8 cellular contexts compared by ENCODE assay signal in the genomic region with DNA sequence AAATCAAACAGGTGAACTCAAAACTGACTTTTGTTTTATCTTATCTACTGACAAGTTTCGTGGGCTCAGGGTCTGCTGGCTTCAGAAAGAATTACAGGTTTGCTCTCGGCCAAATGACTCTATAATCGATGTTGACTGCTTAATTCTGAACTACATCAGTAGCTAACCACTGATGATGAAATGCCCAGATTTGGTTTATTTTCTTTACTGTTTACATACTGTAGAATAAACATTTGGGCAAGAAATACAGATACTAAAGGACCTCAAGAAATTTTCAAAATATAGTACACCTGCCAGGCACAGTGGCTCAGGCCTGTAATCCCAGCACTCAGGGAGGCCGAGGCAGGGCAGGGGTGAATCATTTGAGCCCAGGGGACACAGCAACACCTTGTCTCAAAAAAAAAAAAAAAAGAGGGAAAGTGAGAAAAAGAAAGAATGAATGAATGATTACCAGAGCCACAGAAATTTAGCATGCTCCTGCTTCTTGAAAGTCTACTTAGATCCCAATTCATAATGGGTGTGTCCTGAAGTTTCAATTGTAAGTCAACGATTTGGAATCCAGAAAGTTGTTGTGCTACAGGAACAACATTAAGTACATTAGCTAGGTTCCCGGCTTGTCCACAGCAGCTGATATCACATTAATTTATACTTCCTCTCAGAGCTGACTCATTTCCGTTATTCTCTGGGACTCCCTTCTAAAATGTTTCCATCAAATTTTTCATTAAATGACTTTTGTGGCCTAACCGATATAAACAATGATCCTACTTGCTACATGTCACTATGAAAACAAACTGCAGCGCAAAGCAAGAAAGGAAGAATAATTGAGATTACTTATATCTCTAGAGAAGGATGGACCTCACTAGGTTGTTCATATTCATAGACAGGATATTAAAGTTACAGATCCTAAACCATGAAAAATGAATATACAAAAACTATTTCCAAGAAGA.
DNase-seq lines count a peak whose midpoint lies in the region; ATAC-seq and TF ChIP-seq lines count a peak whose summit lies in the region.

No MANE protein-coding gene starts in this region.

- H3K9me3 Mint-ChIP-seq in CD8-positive, alpha-beta memory T cell, result no peaks in the 10 kb centered on the region
- no peaks in the 10 kb centered on the region for H3K9me3 Mint-ChIP-seq in activated naive CD8-positive, alpha-beta T cell treated with anti-CD3 and anti-CD28 coated beads, Interleukin-2, amount 50 U/mL, for 24 hours
- H3K9me3 Mint-ChIP-seq in glutamatergic neuron (ENCODE audit: unreplicated experiment), result no peaks in the 10 kb centered on the region

- H3K4me3 ChIP-seq in CD8-positive, alpha-beta memory T cell (ENCODE audit: low read length), result no peak overlapping the region
- H3K4me3 ChIP-seq in HL-60 (replicated peaks; ENCODE audit: insufficient read depth, low read length) (no peak overlapping the region), muscle layer of duodenum (ENCODE audit: low read depth in 1 of 2, low read length in 2 of 2) (no peak overlapping the region)

- no peak overlapping the region for H3K27ac ChIP-seq in CD8-positive, alpha-beta memory T cell (ENCODE audit: low read depth, low read length)
- H3K27ac ChIP-seq in HL-60 (replicated peaks) (peak overlapping the region; percentile 22), muscle layer of duodenum (ENCODE audit: low read length) (peak overlapping the region; percentile 7)

- no peaks in the 10 kb centered on the region for H3K9me3 ChIP-seq in CD8-positive, alpha-beta memory T cell (ENCODE audit: low read length)
- no peaks in the 10 kb centered on the region for H3K9me3 ChIP-seq in muscle layer of duodenum (ENCODE audit: control insufficient read depth in 1 of 2, low read length in 2 of 2)

- peaks cover 26% of the 10 kb centered on the region for H3K4me1 ChIP-seq in CD8-positive, alpha-beta memory T cell (ENCODE audit: insufficient read depth, low read length)
- peaks cover 9 to 50% of the 10 kb centered on the region in 2 donors for H3K4me1 ChIP-seq in muscle layer of duodenum (ENCODE audit: control insufficient read depth in 1 of 2, insufficient read depth in 2 of 2, low read length in 2 of 2)

- H3K36me3 ChIP-seq in CD8-positive, alpha-beta memory T cell (ENCODE audit: insufficient read depth, low read length), result no peaks in the 10 kb centered on the region
- H3K36me3 ChIP-seq in muscle layer of duodenum (ENCODE audit: control insufficient read depth in 1 of 2, insufficient read depth in 2 of 2, low read length in 2 of 2), result no peaks in the 10 kb centered on the region

- H3K36me3 Mint-ChIP-seq in CD8-positive, alpha-beta memory T cell, result no peaks in the 10 kb centered on the region
- H3K36me3 Mint-ChIP-seq in activated naive CD8-positive, alpha-beta T cell treated with anti-CD3 and anti-CD28 coated beads, Interleukin-2, amount 50 U/mL, for 24 hours (ENCODE audit: low read depth), result no peaks in the 10 kb centered on the region
- H3K36me3 Mint-ChIP-seq in glutamatergic neuron (ENCODE audit: unreplicated experiment), result no peaks in the 10 kb centered on the region

- POLR2A ChIA-PET in CD8-positive, alpha-beta memory T cell (lab: Charles Lee), result interaction anchor here (0.7 kb wide), 1 partner anchor 51 kb away, joined by 6 read pairs; no protein-coding TSS in a partner anchor

- ATAC-seq in activated naive CD8-positive, alpha-beta T cell treated with anti-CD3 and anti-CD28 coated beads, Interleukin-2, amount 50 U/mL, for 24 hours, result peak; percentile 61
- ATAC-seq in HG03280 (IDR thresholded peaks at IDR 0.05; ENCODE audit: unreplicated experiment), result no peak

- peaks cover 47 to 53% (median 52%) of the 10 kb centered on the region in 3 donors for H3K4me1 Mint-ChIP-seq in CD8-positive, alpha-beta memory T cell
- H3K4me1 Mint-ChIP-seq in activated naive CD8-positive, alpha-beta T cell treated with anti-CD3 and anti-CD28 coated beads, Interleukin-2, amount 50 U/mL, for 24 hours, result peaks cover 57% of the 10 kb centered on the region
- peaks cover 15% of the 10 kb centered on the region for H3K4me1 Mint-ChIP-seq in glutamatergic neuron (ENCODE audit: low read depth, unreplicated experiment)

- peak overlapping the region in 6 of 7 donors; percentile 9 to 72 (median 56) for H3K4me3 Mint-ChIP-seq in CD8-positive, alpha-beta memory T cell
- H3K4me3 Mint-ChIP-seq in activated naive CD8-positive, alpha-beta T cell treated with anti-CD3 and anti-CD28 coated beads, Interleukin-2, amount 50 U/mL, for 24 hours, result peak overlapping the region; percentile 51
- H3K4me3 Mint-ChIP-seq in glutamatergic neuron (ENCODE audit: unreplicated experiment), result no peak overlapping the region

- CTCF ChIA-PET in CD8-positive, alpha-beta memory T cell (lab: Charles Lee), result interaction anchor here (1.0 to 4.2 kb wide), 2 partner anchors 50 to 456 kb away, joined by 3 to 15 read pairs; no protein-coding TSS in a partner anchor

- H3K27me3 ChIP-seq in CD8-positive, alpha-beta memory T cell (ENCODE audit: insufficient read depth, low read length, poor library complexity, severe bottlenecking), result no peaks in the 10 kb centered on the region
- no peaks in the 10 kb centered on the region for H3K27me3 ChIP-seq in HL-60 (ENCODE audit: insufficient read depth, poor library complexity, severe bottlenecking)
- H3K27me3 ChIP-seq in muscle layer of duodenum (ENCODE audit: low read depth, low read length), result no peaks in the 10 kb centered on the region

- no peak for DNase-seq in CD8-positive, alpha-beta memory T cell
- DNase-seq in HL-60 (ENCODE audit: low read depth in 1 of 2, low spot score in 1 of 2), result peak in 1 of 2 experiments; percentile 26
- no peak for DNase-seq in activated naive CD8-positive, alpha-beta T cell treated with anti-CD3 and anti-CD28 coated beads, Interleukin-2, amount 50 U/mL, for 24 hours
- no peak for DNase-seq in amygdala (lab: John Stamatoyannopoulos, UW)
- no peak for DNase-seq in stimulated activated CD4-positive, alpha-beta T cell treated with anti-CD3 and anti-CD28 coated beads, Interleukin-4, amount 100 ng/mL, for 1 hour
- no peak for DNase-seq in glutamatergic neuron

- TF ChIP-seq CTCF in HL-60 (IDR thresholded peaks at IDR 0.05; ENCODE audit: insufficient read depth, low read length), result no peak
- TF ChIP-seq CTCF in glutamatergic neuron (IDR thresholded peaks at IDR 0.05; ENCODE audit: partially characterized antibody, unreplicated experiment), result no peak

- H3K27me3 Mint-ChIP-seq in CD8-positive, alpha-beta memory T cell, result no peaks in the 10 kb centered on the region
- H3K27me3 Mint-ChIP-seq in activated naive CD8-positive, alpha-beta T cell treated with anti-CD3 and anti-CD28 coated beads, Interleukin-2, amount 50 U/mL, for 24 hours, result no peaks in the 10 kb centered on the region
- no peaks in the 10 kb centered on the region for H3K27me3 Mint-ChIP-seq in glutamatergic neuron (ENCODE audit: unreplicated experiment)

- peak overlapping the region in 6 of 8 donors; percentile 5 to 80 (median 48) for H3K27ac Mint-ChIP-seq in CD8-positive, alpha-beta memory T cell
- peak overlapping the region; percentile 77 for H3K27ac Mint-ChIP-seq in activated naive CD8-positive, alpha-beta T cell treated with anti-CD3 and anti-CD28 coated beads, Interleukin-2, amount 50 U/mL, for 24 hours
- H3K27ac Mint-ChIP-seq in glutamatergic neuron (ENCODE audit: unreplicated experiment), result no peak overlapping the region
